Comparison of ENCODE assay signal across 9 cellular contexts in the genomic region with DNA sequence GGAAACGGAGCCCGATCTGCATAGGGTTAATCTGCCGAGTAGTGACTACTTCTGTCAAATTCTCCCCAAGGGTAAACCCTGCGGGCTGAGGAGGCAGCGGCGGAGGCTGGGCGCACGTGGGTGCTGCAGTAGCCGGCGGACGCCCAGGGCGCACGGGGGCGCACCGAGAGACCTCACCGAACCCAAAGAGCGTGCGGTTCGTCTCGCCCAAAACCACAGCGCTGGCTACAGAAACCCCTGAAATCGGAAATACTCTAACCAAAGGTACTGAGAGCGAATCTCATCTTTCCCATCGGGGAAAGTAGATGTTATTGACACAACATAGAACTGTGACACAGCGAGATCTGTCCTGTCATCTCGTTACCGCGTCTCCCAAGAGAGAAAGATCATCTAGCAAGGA. TPM values are rescaled to one million over a fixed set of nuclear protein-coding genes. Genes with fewer than 3 reads are reported as not detected.
DNase-seq lines count a peak whose midpoint lies in the region; ATAC-seq, FAIRE-seq and TF ChIP-seq lines count a peak whose summit lies in the region.
"Had no signal": no experiment of that assay in that cellular context is flagged by ENCODE, and none has a peak within 500 bp of the region (broad histone marks: within the 10 kb centered on the region; RNA-seq: fewer than 3 reads in every experiment).

No MANE protein-coding gene starts in this region.

- peak overlapping the region; percentile 71 for H2AFZ ChIP-seq in astrocyte (ENCODE audit: low read depth, low read length)

- no peaks in the 10 kb centered on the region for H3K79me2 ChIP-seq in astrocyte (ENCODE audit: insufficient read depth, low read length)

- H3K9me3 ChIP-seq in astrocyte (ENCODE audit: insufficient read depth, low read depth, low read length) (no peaks in the 10 kb centered on the region), mucosa of descending colon (no peaks in the 10 kb centered on the region)

- no peak for FAIRE-seq in astrocyte (lab: Jason Lieb, UNC)
- FAIRE-seq: G401.6 had no signal

- no peak overlapping the region for H3K27ac Mint-ChIP-seq in astrocyte (ENCODE audit: unreplicated experiment)

- peak; percentile 43 for DNase-seq in activated T-cell treated with anti-CD3 and anti-CD28 coated beads for 24 hours (ENCODE audit: low read depth)
- no peak for DNase-seq in activated T-cell treated with anti-CD3 and anti-CD28 coated beads, Interleukin-2, amount 50 U/mL, for 1 hour
- DNase-seq in astrocyte (ENCODE audit: low read depth), result peak; percentile 33
- no peak for DNase-seq in mucosa of descending colon
- DNase-seq in C1 segment of cervical spinal cord (lab: John Stamatoyannopoulos, UW), result no peak

- H3K4me1 ChIP-seq in astrocyte (ENCODE audit: insufficient read depth, low read length) (peaks cover 7% of the 10 kb centered on the region), mucosa of descending colon (ENCODE audit: low read depth) (peaks cover 4% of the 10 kb centered on the region)

- no peaks in the 10 kb centered on the region for H3K36me3 Mint-ChIP-seq in astrocyte (ENCODE audit: low read depth, unreplicated experiment)

- no peaks in the 10 kb centered on the region for H4K20me1 ChIP-seq in astrocyte (ENCODE audit: insufficient read depth, low read length)

- H3K4me3 ChIP-seq in astrocyte (ENCODE audit: insufficient read depth, low read depth, low read length) (peak overlapping the region; percentile 53), mucosa of descending colon (no peak overlapping the region)

- H3K4me2 ChIP-seq in astrocyte (ENCODE audit: low read length), result peak overlapping the region; percentile 91

- H3K4me1 Mint-ChIP-seq in astrocyte (ENCODE audit: low read depth, unreplicated experiment), result no peaks in the 10 kb centered on the region

- peak overlapping the region; percentile 43 for H3K9ac ChIP-seq in astrocyte (ENCODE audit: low read length)

- peaks cover 22% of the 10 kb centered on the region for H3K27me3 ChIP-seq in astrocyte (ENCODE audit: insufficient read depth, low read length)

- H3K27ac ChIP-seq in astrocyte (ENCODE audit: low read depth, low read length), result no peak overlapping the region

- H3K9me3 Mint-ChIP-seq in astrocyte (ENCODE audit: unreplicated experiment), result peaks cover 2% of the 10 kb centered on the region

- TF ChIP-seq CTCF in astrocyte (IDR thresholded peaks at IDR 0.05; ENCODE audit: insufficient read depth, low read depth, low read length) (no peak), mucosa of descending colon (IDR thresholded peaks at IDR 0.05) (no peak)

- peaks cover 43% of the 10 kb centered on the region for H3K27me3 Mint-ChIP-seq in astrocyte (ENCODE audit: low read depth, unreplicated experiment)

- intact Hi-C loops in mucosa of descending colon (cut with DNase I, micrococcal nuclease), result no loop called here

- peak overlapping the region; percentile 75 for H3K4me3 Mint-ChIP-seq in astrocyte (ENCODE audit: unreplicated experiment)

- ATAC-seq in HG03469 (IDR thresholded peaks at IDR 0.05; ENCODE audit: unreplicated experiment) (peak; percentile 84), mucosa of descending colon (peak; percentile 34), GM21737 (IDR thresholded peaks at IDR 0.05; ENCODE audit: unreplicated experiment) (no peak), GM18873 (IDR thresholded peaks at IDR 0.05; ENCODE audit: low FRiP score, unreplicated experiment) (no peak)

- H3K36me3 ChIP-seq in astrocyte (ENCODE audit: insufficient read depth, low read length) (no peaks in the 10 kb centered on the region), mucosa of descending colon (ENCODE audit: low read depth) (no peaks in the 10 kb centered on the region)

RNA-seq across cellular contexts. Expression of a gene that starts 56.0 kb away (rescaled TPM):
- total RNA-seq in astrocyte (3.1 and 4.6 TPM in 2 replicates), mucosa of descending colon (1 to 10 TPM in 2 of 3 donors, under 1 TPM in 1; 0.35 to 4.8 (median 1.5) TPM)

Comparison
In these comparisons a context has a peak if more than half of its experiments do, and no peak if none do; other contexts are left out.
1. DNase-seq: peak in activated T-cell treated with anti-CD3 and anti-CD28 coated beads for 24 hours (single experiment) and astrocyte (single experiment); none in activated T-cell treated with anti-CD3 and anti-CD28 coated beads, Interleukin-2, amount 50 U/mL, for 1 hour (single experiment), mucosa of descending colon (0 of 3) and C1 segment of cervical spinal cord (0 of 14).
2. ATAC-seq: peak in HG03469 (single experiment) and mucosa of descending colon (single experiment); none in GM21737 (single experiment) and GM18873 (single experiment).